In genomic region chr5:180214870-180215737, GRCh38 we compare ENCODE assay signal across 21 cellular contexts. TPM values are rescaled to one million over a fixed set of nuclear protein-coding genes. Genes with fewer than 3 reads are reported as not detected.
"Had no signal": no experiment of that assay in that cellular context is flagged by ENCODE, and none has a peak within 500 bp of the region (broad histone marks: within the 10 kb centered on the region; RNA-seq: fewer than 3 reads in every experiment).

No MANE protein-coding gene starts in this region.

- H3K36me3 ChIP-seq: heart left ventricle, right atrium auricular region, upper lobe of left lung, vagina had no signal

- H3K4me1 ChIP-seq: heart left ventricle, upper lobe of left lung, vagina had no signal

- H3K27me3 ChIP-seq: dorsolateral prefrontal cortex, right atrium auricular region, upper lobe of left lung, vagina had no signal

- DNase-seq: cortex of kidney; dorsolateral prefrontal cortex; effector CD8-positive, alpha-beta T cell; heart left ventricle; hippocampal formation; left colon; left ventricle myocardium superior; mesenchymal stem cell; midbrain; small intestine; stimulated activated CD4-positive, alpha-beta T cell treated with anti-CD3 and anti-CD28 coated beads, Interleukin-2, amount 100 ng/mL, for 48 hours; stimulated activated naive CD4-positive, alpha-beta T cell treated with Interleukin-2 at 50 U/mL for 16 hours had no signal

- FAIRE-seq: frontal cortex, small intestine had no signal

- H3K27ac Mint-ChIP-seq: natural killer cell treated with Interleukin-12 subunit alpha and Interleukin-12 subunit beta and Interleukin-15 and Interleukin-18, amount 100 ng/mL, for 72 hours had no signal

- ATAC-seq: esophagus mucosa; heart left ventricle; left colon; left ventricle myocardium superior; natural killer cell treated with Interleukin-12 subunit alpha and Interleukin-12 subunit beta and Interleukin-15 and Interleukin-18, amount 100 ng/mL, for 72 hours had no signal

- H3K4me3 Mint-ChIP-seq: natural killer cell treated with Interleukin-12 subunit alpha and Interleukin-12 subunit beta and Interleukin-15 and Interleukin-18, amount 100 ng/mL, for 72 hours had no signal

- H3K4me3 ChIP-seq: dorsolateral prefrontal cortex, heart left ventricle, lung, right atrium auricular region, upper lobe of left lung, vagina had no signal

- H3K27ac ChIP-seq: dorsolateral prefrontal cortex, heart left ventricle, right atrium auricular region, upper lobe of left lung, vagina had no signal

RNA-seq across cellular contexts. Expression of gene RASGEF1C, which starts 6.1 kb away (rescaled TPM):
- total RNA-seq: esophagus mucosa; glomerular endothelial cell; natural killer cell treated with Interleukin-12 subunit alpha and Interleukin-12 subunit beta and Interleukin-15 and Interleukin-18, amount 100 ng/mL, for 72 hours; upper lobe of left lung had no signal
- polyA plus RNA-seq: fibroblast of lung had no signal
